8 cellular contexts compared by ENCODE assay signal in the genomic region with DNA sequence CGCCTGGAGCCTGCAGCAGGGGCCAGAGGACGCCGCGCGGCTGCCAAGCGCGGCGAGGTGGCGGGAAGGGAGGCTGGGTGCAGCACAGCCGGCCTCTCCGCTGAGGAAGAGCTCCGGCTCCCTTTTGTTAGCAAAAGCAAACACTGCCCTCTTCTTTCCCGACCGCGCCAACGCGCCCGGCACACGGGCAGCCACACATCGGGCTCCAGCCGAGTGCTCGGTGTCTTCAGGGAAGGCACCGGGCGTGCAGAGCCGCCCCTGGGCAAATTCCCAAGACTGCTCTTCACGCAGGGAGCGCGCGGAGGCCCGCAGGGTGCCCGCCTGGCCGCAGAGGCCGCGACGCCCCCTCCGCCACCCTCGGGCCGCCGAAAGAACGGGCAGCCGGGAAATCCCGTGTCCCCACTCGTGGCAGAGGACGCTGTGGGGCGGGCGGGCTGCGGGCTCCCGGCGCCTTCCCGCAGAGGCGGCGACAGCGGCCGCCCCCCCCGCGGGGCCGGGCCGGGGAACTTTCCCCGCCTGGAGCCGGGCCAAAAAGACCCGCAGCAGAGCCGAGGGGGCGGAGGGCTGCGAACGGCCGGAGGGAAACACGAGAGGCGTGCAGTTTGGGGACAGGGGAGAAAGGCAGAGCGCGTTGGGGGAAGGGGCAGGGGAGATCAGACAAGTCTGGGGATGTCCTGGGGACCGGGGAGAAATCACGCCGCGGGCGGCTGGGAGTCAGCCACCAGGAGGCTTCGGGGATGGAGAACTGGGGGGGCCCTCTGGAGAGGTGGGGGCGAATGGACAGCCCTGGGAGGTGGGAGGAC. TPM values are rescaled to one million over a fixed set of nuclear protein-coding genes. Genes with fewer than 3 reads are reported as not detected.
A peak's percentile ranks its signal among the peaks of the same experiment; 100 is the strongest.
DNase-seq lines count a peak whose midpoint lies in the region; ATAC-seq and TF ChIP-seq lines count a peak whose summit lies in the region.

No MANE protein-coding gene starts in this region.

- intact Hi-C loops in lower leg skin (cut with DNase I; ENCODE audit: low total_unique reads): loop anchor here (10.0 kb wide), 1 partner anchor 178 kb away; no protein-coding TSS in a partner anchor

- peak overlapping the region; percentile 11 for H3K27ac Mint-ChIP-seq in T-helper 17 cell
- H3K27ac Mint-ChIP-seq in stimulated activated naive B cell treated with anti-CD40 and anti-IgM and Interleukin-4, amounts not matched to agents 10 μg/mL and 1 μg/mL and 100 μg/mL, for 72 hours: no peak overlapping the region

- no peak for ATAC-seq in T-helper 17 cell
- ATAC-seq in stimulated activated naive B cell treated with anti-CD40 and anti-IgM and Interleukin-4, amounts not matched to agents 10 μg/mL and 1 μg/mL and 100 μg/mL, for 72 hours (replicated peaks): peak in 1 of 2 donors; percentile 50
- ATAC-seq in HG03469 (IDR thresholded peaks at IDR 0.05; ENCODE audit: unreplicated experiment): no peak

- TF ChIP-seq POLR2A in lower leg skin (IDR thresholded peaks at IDR 0.05): no peak

- TF ChIP-seq CTCF in lower leg skin (IDR thresholded peaks at IDR 0.05): no peak

- peak overlapping the region; percentile 75 for H3K4me3 Mint-ChIP-seq in T-helper 17 cell
- peak overlapping the region; percentile 51 to 52 for H3K4me3 Mint-ChIP-seq in stimulated activated naive B cell treated with anti-CD40 and anti-IgM and Interleukin-4, amounts not matched to agents 10 μg/mL and 1 μg/mL and 100 μg/mL, for 72 hours

- peaks cover 2% of the 10 kb centered on the region for H3K36me3 Mint-ChIP-seq in T-helper 17 cell (ENCODE audit: low read depth)
- H3K36me3 Mint-ChIP-seq in stimulated activated naive B cell treated with anti-CD40 and anti-IgM and Interleukin-4, amounts not matched to agents 10 μg/mL and 1 μg/mL and 100 μg/mL, for 72 hours: no peaks in the 10 kb centered on the region

- H3K9me3 Mint-ChIP-seq in stimulated activated naive B cell treated with anti-CD40 and anti-IgM and Interleukin-4, amounts not matched to agents 10 μg/mL and 1 μg/mL and 100 μg/mL, for 72 hours: peaks cover 0 to 8% of the 10 kb centered on the region in 2 donors

- H3K4me3 ChIP-seq in lower leg skin (ENCODE audit: low read depth, poor library complexity, severe bottlenecking): peak overlapping the region; percentile 38

- H3K4me1 Mint-ChIP-seq in T-helper 17 cell: no peaks in the 10 kb centered on the region
- H3K4me1 Mint-ChIP-seq in stimulated activated naive B cell treated with anti-CD40 and anti-IgM and Interleukin-4, amounts not matched to agents 10 μg/mL and 1 μg/mL and 100 μg/mL, for 72 hours: peaks cover 3 to 13% of the 10 kb centered on the region in 2 donors

- 1% methylated on average over 25 to 49 of the region's 77 CpGs for WGBS in lower leg skin, 2 donors

- DNase-seq in DMS53 (lab: John Stamatoyannopoulos, UW) (peak; percentile 75), DMS53 treated with DMSO at 0.1 percent for 48 hours (lab: John Stamatoyannopoulos, UW; ENCODE audit: unreplicated experiment) (no peak), NAMALWA (ENCODE audit: low spot score) (peak; percentile 45), T-helper 17 cell (peak in 1 of 3 donors; percentile 16), ecto neural progenitor cell (ENCODE audit: low spot score) (peak; percentile 80), lower leg skin (ENCODE audit: low spot score in 2 of 2) (peak; percentile 43 to 90)
- DNase-seq in stimulated activated naive B cell treated with anti-CD40 and anti-IgM and Interleukin-4, amounts not matched to agents 10 μg/mL and 1 μg/mL and 100 μg/mL, for 72 hours: peak; percentile 6

- no peaks in the 10 kb centered on the region for H3K9me3 ChIP-seq in T-helper 17 cell (ENCODE audit: control insufficient read depth, low read length, poor library complexity, severe bottlenecking)

- peaks cover 27% of the 10 kb centered on the region for H3K27me3 Mint-ChIP-seq in T-helper 17 cell
- H3K27me3 Mint-ChIP-seq in stimulated activated naive B cell treated with anti-CD40 and anti-IgM and Interleukin-4, amounts not matched to agents 10 μg/mL and 1 μg/mL and 100 μg/mL, for 72 hours: peaks cover 33 to 49% of the 10 kb centered on the region in 2 donors

RNA-seq across cellular contexts. Expression of a gene that starts 0.9 kb away (rescaled TPM):
- total RNA-seq in T-helper 17 cell (1 to 10 TPM in 1 of 2 donors, under 1 TPM in 1; 0.81 to 2.2 TPM), lower leg skin (10 to 100 TPM in 2 of 4 donors, 1 to 10 TPM in 2; 9.4 to 21.4 (median 11.8) TPM)
